22 cellular contexts compared by ENCODE assay signal in the genomic region with DNA sequence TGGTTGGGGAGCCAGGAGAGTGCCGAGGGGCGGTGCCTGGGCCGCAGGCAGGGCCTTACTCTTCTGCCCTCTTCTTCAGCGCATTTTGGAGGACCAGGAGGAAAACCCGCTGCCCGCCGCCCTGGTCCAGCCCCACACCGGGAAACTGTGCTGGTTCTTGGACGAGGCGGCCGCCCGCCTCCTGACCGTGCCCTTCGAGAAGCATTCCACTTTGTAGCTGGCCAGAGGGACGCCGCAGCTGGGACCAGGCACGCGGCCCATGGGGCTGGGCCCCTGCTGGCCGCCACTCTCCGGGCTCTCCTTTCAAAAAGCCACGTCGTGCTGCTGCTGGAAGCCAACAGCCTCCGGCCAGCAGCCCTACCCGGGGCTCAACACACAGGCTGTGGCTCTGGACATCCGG.
"Had no signal": no experiment of that assay in that cellular context is flagged by ENCODE, and none has a peak within 500 bp of the region (broad histone marks: within the 10 kb centered on the region; RNA-seq: fewer than 3 reads in every experiment).

No MANE protein-coding gene starts in this region.

- H3K9me3 Mint-ChIP-seq: stimulated activated naive CD8-positive, alpha-beta T cell treated with anti-CD3 and anti-CD28 coated beads, Interleukin-15, Interleukin-2, amounts not matched to agents 100 ng/mL and 50 ng/mL, for 24 hours had no signal

- H3K4me3 ChIP-seq: coronary artery, hepatocyte, pancreas, prostate gland, spleen, tibial artery, upper lobe of left lung, uterus had no signal

- H3K4me1 ChIP-seq: pancreas, prostate gland, uterus had no signal

- H3K27me3 ChIP-seq: hepatocyte, pancreas, spleen, upper lobe of left lung, uterus had no signal

- H3K27ac Mint-ChIP-seq: stimulated activated naive CD8-positive, alpha-beta T cell treated with anti-CD3 and anti-CD28 coated beads, Interleukin-15, Interleukin-2, amounts not matched to agents 100 ng/mL and 50 ng/mL, for 24 hours had no signal

- H3K4me1 Mint-ChIP-seq: nephron progenitor cell had no signal

- H3K27ac ChIP-seq: coronary artery, hepatocyte, pancreas, prostate gland, tibial artery, upper lobe of left lung, uterus had no signal

- ATAC-seq: left cardiac atrium; naive thymus-derived CD4-positive, alpha-beta T cell; pancreas; sciatic nerve; stimulated activated memory B cell treated with anti-CD40 and anti-IgM and Interleukin-4, amounts not matched to agents 10 μg/mL and 1 μg/mL and 100 μg/mL, for 72 hours had no signal

- H3K36me3 ChIP-seq: uterus had no signal

- DNase-seq: effector CD4-positive, alpha-beta T cell; foreskin melanocyte; kidney; left cardiac atrium; mesendoderm; naive thymus-derived CD4-positive, alpha-beta T cell; nephron progenitor cell; pancreas; retina; spleen; stimulated activated CD4-positive, alpha-beta T cell treated with anti-CD3 and anti-CD28 coated beads, Interleukin-15, amount 100 ng/mL, for 24 hours; stimulated activated CD4-positive, alpha-beta T cell treated with anti-CD3 and anti-CD28 coated beads, Interleukin-1b, Interleukin-23, amount 100 ng/mL, for 48 hours; stimulated activated CD4-positive, alpha-beta T cell treated with anti-CD3 and anti-CD28 coated beads, Interleukin-4, amount 100 ng/mL, for 24 hours; tibial artery; uterus had no signal

- H3K4me3 Mint-ChIP-seq: nephron progenitor cell; stimulated activated memory B cell treated with anti-CD40 and anti-IgM and Interleukin-4, amounts not matched to agents 10 μg/mL and 1 μg/mL and 100 μg/mL, for 72 hours; stimulated activated naive CD8-positive, alpha-beta T cell treated with anti-CD3 and anti-CD28 coated beads, Interleukin-15, Interleukin-2, amounts not matched to agents 100 ng/mL and 50 ng/mL, for 24 hours had no signal

- H3K27me3 Mint-ChIP-seq: naive thymus-derived CD4-positive, alpha-beta T cell; stimulated activated memory B cell treated with anti-CD40 and anti-IgM and Interleukin-4, amounts not matched to agents 10 μg/mL and 1 μg/mL and 100 μg/mL, for 72 hours; stimulated activated naive CD8-positive, alpha-beta T cell treated with anti-CD3 and anti-CD28 coated beads, Interleukin-15, Interleukin-2, amounts not matched to agents 100 ng/mL and 50 ng/mL, for 24 hours had no signal

- H3K4me2 ChIP-seq: hepatocyte had no signal

- H3K9me3 ChIP-seq: pancreas, prostate gland had no signal
